In genomic region chr4:4269856-4270255, GRCh38 we compare ENCODE assay signal across 11 cellular contexts. TPM values are rescaled to one million over a fixed set of nuclear protein-coding genes. Genes with fewer than 3 reads are reported as not detected.
DNase-seq lines count a peak whose midpoint lies in the region; ATAC-seq and TF ChIP-seq lines count a peak whose summit lies in the region.
"Had no signal": no experiment of that assay in that cellular context is flagged by ENCODE, and none has a peak within 500 bp of the region (broad histone marks: within the 10 kb centered on the region; RNA-seq: fewer than 3 reads in every experiment).

No MANE protein-coding gene starts in this region.

- H3K4me1 Mint-ChIP-seq in activated CD4-positive, alpha-beta memory T cell treated with anti-CD3 and anti-CD28 coated beads, Interleukin-2, amount 10 ng/mL, durations not matched to agents 7 days and 5 days = peaks cover 42% of the 10 kb centered on the region
- peaks cover 7% of the 10 kb centered on the region for H3K4me1 Mint-ChIP-seq in activated T-helper 2 cell treated with anti-CD3 and anti-CD28 coated beads, Interferon-gamma antibody, Interleukin-2, Interleukin-4, amounts not matched to agents 10 μg/mL and 5 μg/mL and 100 μg/mL, durations not matched to agents 14 hours and 24 hours and 36 hours (ENCODE audit: low read depth)

- peak overlapping the region; percentile 70 for H3K4me3 Mint-ChIP-seq in activated CD4-positive, alpha-beta memory T cell treated with anti-CD3 and anti-CD28 coated beads, Interleukin-2, amount 10 ng/mL, durations not matched to agents 7 days and 5 days
- no peak overlapping the region for H3K4me3 Mint-ChIP-seq in activated T-helper 2 cell treated with anti-CD3 and anti-CD28 coated beads, Interferon-gamma antibody, Interleukin-2, Interleukin-4, amounts not matched to agents 10 μg/mL and 5 μg/mL and 100 μg/mL, durations not matched to agents 14 hours and 24 hours and 36 hours (ENCODE audit: low read depth)

- peak overlapping the region; percentile 99 for H3K27ac Mint-ChIP-seq in activated CD4-positive, alpha-beta memory T cell treated with anti-CD3 and anti-CD28 coated beads, Interleukin-2, amount 10 ng/mL, durations not matched to agents 7 days and 5 days
- no peak overlapping the region for H3K27ac Mint-ChIP-seq in activated T-helper 2 cell treated with anti-CD3 and anti-CD28 coated beads, Interferon-gamma antibody, Interleukin-2, Interleukin-4, amounts not matched to agents 10 μg/mL and 5 μg/mL and 100 μg/mL, durations not matched to agents 14 hours and 24 hours and 36 hours

- TF ChIP-seq CTCF in fibroblast of mammary gland (conservative IDR thresholded peaks at IDR 0.05; ENCODE audit: control insufficient read depth, insufficient read depth, low read depth, low read length) = no peak

- no peaks in the 10 kb centered on the region for H3K9me3 Mint-ChIP-seq in activated CD4-positive, alpha-beta memory T cell treated with anti-CD3 and anti-CD28 coated beads, Interleukin-2, amount 10 ng/mL, durations not matched to agents 7 days and 5 days
- no peaks in the 10 kb centered on the region for H3K9me3 Mint-ChIP-seq in activated T-helper 2 cell treated with anti-CD3 and anti-CD28 coated beads, Interferon-gamma antibody, Interleukin-2, Interleukin-4, amounts not matched to agents 10 μg/mL and 5 μg/mL and 100 μg/mL, durations not matched to agents 14 hours and 24 hours and 36 hours

- peaks cover 70% of the 10 kb centered on the region for H3K36me3 Mint-ChIP-seq in activated CD4-positive, alpha-beta memory T cell treated with anti-CD3 and anti-CD28 coated beads, Interleukin-2, amount 10 ng/mL, durations not matched to agents 7 days and 5 days (ENCODE audit: low read depth)
- H3K36me3 Mint-ChIP-seq in activated T-helper 2 cell treated with anti-CD3 and anti-CD28 coated beads, Interferon-gamma antibody, Interleukin-2, Interleukin-4, amounts not matched to agents 10 μg/mL and 5 μg/mL and 100 μg/mL, durations not matched to agents 14 hours and 24 hours and 36 hours (ENCODE audit: low read depth) = peaks cover 52% of the 10 kb centered on the region

- POLR2A ChIA-PET in activated CD4-positive, alpha-beta memory T cell treated with anti-CD3 and anti-CD28 coated beads, Interleukin-2, amount 10 ng/mL, durations not matched to agents 7 days and 5 days (lab: Charles Lee) = interaction anchor here (0.8 to 7.1 kb wide), 5 partner anchors 10 to 161 kb away, joined by 3 to 57 read pairs (median 11); partner anchors contain the start of genes LYAR, TMEM128 and ZBTB49

- ATAC-seq in HG03432 (IDR thresholded peaks at IDR 0.05; ENCODE audit: unreplicated experiment) (no peak), GM21576 (IDR thresholded peaks at IDR 0.05; ENCODE audit: unreplicated experiment) (no peak)

- DNase-seq in stimulated activated naive CD4-positive, alpha-beta T cell treated with Interleukin-2 at 50 U/mL for 16 hours (lab: John Stamatoyannopoulos, UW) = peak; percentile 7
- no peak for DNase-seq in stimulated activated naive CD4-positive, alpha-beta T cell (lab: John Stamatoyannopoulos, UW)
- peak; percentile 56 for DNase-seq in activated CD4-positive, alpha-beta memory T cell treated with anti-CD3 and anti-CD28 coated beads, Interleukin-2, amount 10 ng/mL, durations not matched to agents 7 days and 5 days
- DNase-seq in fibroblast of mammary gland (ENCODE audit: low read depth) (peak; percentile 31), HuH-7.5 (ENCODE audit: low spot score) (no peak)
- no peak for DNase-seq in activated T-helper 2 cell treated with anti-CD3 and anti-CD28 coated beads, Interferon-gamma antibody, Interleukin-2, Interleukin-4, amounts not matched to agents 10 μg/mL and 5 μg/mL and 100 μg/mL, durations not matched to agents 14 hours and 24 hours and 36 hours (ENCODE audit: low spot score)
- DNase-seq: MM.1S had no signal

- CTCF ChIA-PET in activated CD4-positive, alpha-beta memory T cell treated with anti-CD3 and anti-CD28 coated beads, Interleukin-2, amount 10 ng/mL, durations not matched to agents 7 days and 5 days (lab: Charles Lee) = interaction anchor here (0.8 to 2.9 kb wide), 4 partner anchors 10 to 23 kb away, joined by 3 to 29 read pairs (median 4); no protein-coding TSS in a partner anchor

- intact Hi-C loops in activated T-helper 2 cell treated with anti-CD3 and anti-CD28 coated beads, Interferon-gamma antibody, Interleukin-2, Interleukin-4, amounts not matched to agents 10 μg/mL and 5 μg/mL and 100 μg/mL, durations not matched to agents 14 hours and 24 hours and 36 hours (cut with micrococcal nuclease) = no loop called here

- H3K27me3 Mint-ChIP-seq in activated CD4-positive, alpha-beta memory T cell treated with anti-CD3 and anti-CD28 coated beads, Interleukin-2, amount 10 ng/mL, durations not matched to agents 7 days and 5 days = no peaks in the 10 kb centered on the region
- no peaks in the 10 kb centered on the region for H3K27me3 Mint-ChIP-seq in activated T-helper 2 cell treated with anti-CD3 and anti-CD28 coated beads, Interferon-gamma antibody, Interleukin-2, Interleukin-4, amounts not matched to agents 10 μg/mL and 5 μg/mL and 100 μg/mL, durations not matched to agents 14 hours and 24 hours and 36 hours (ENCODE audit: low read depth)

- no peak overlapping the region for H3K4me3 ChIP-seq in fibroblast of mammary gland (ENCODE audit: control insufficient read depth, low read depth, low read length)
- H3K4me3 ChIP-seq: BLaER1 treated with 17β-estradiol and CSF1 and Interleukin-3, amounts not matched to agents 10 nM and 100 nM had no signal

RNA-seq across cellular contexts. Expression of gene LYAR, which starts 20.1 kb away (rescaled TPM):
- 10 to 100 TPM; 47.4 to 49.8 TPM for total RNA-seq in activated CD4-positive, alpha-beta memory T cell treated with anti-CD3 and anti-CD28 coated beads, Interleukin-2, amount 10 ng/mL, durations not matched to agents 7 days and 5 days
- 61.6 and 61.7 TPM in 2 replicates for total RNA-seq in activated T-helper 2 cell treated with anti-CD3 and anti-CD28 coated beads, Interferon-gamma antibody, Interleukin-2, Interleukin-4, amounts not matched to agents 10 μg/mL and 5 μg/mL and 100 μg/mL, durations not matched to agents 14 hours and 24 hours and 36 hours

RNA-seq across cellular contexts. Expression of gene ZBTB49, which starts 20.2 kb away (rescaled TPM):
- total RNA-seq in activated CD4-positive, alpha-beta memory T cell treated with anti-CD3 and anti-CD28 coated beads, Interleukin-2, amount 10 ng/mL, durations not matched to agents 7 days and 5 days = 1 to 10 TPM; 6.6 to 7.4 TPM
- total RNA-seq in activated T-helper 2 cell treated with anti-CD3 and anti-CD28 coated beads, Interferon-gamma antibody, Interleukin-2, Interleukin-4, amounts not matched to agents 10 μg/mL and 5 μg/mL and 100 μg/mL, durations not matched to agents 14 hours and 24 hours and 36 hours = 6.7 and 8.3 TPM in 2 replicates

RNA-seq across cellular contexts. Expression of gene TMEM128, which starts 21.8 kb away (rescaled TPM):
- total RNA-seq in activated CD4-positive, alpha-beta memory T cell treated with anti-CD3 and anti-CD28 coated beads, Interleukin-2, amount 10 ng/mL, durations not matched to agents 7 days and 5 days = 10 to 100 TPM; 15.2 to 16.0 TPM
- total RNA-seq in activated T-helper 2 cell treated with anti-CD3 and anti-CD28 coated beads, Interferon-gamma antibody, Interleukin-2, Interleukin-4, amounts not matched to agents 10 μg/mL and 5 μg/mL and 100 μg/mL, durations not matched to agents 14 hours and 24 hours and 36 hours = 17.6 and 18.5 TPM in 2 replicates

RNA-seq across cellular contexts. Expression of gene OTOP1, which starts 43.1 kb away (rescaled TPM):
- not detected for total RNA-seq in activated CD4-positive, alpha-beta memory T cell treated with anti-CD3 and anti-CD28 coated beads, Interleukin-2, amount 10 ng/mL, durations not matched to agents 7 days and 5 days
- not detected in 2 replicates for total RNA-seq in activated T-helper 2 cell treated with anti-CD3 and anti-CD28 coated beads, Interferon-gamma antibody, Interleukin-2, Interleukin-4, amounts not matched to agents 10 μg/mL and 5 μg/mL and 100 μg/mL, durations not matched to agents 14 hours and 24 hours and 36 hours
- total RNA-seq: mesenteric fat pad had no signal

Comparison
In these comparisons a context has a peak if more than half of its experiments do, and no peak if none do; other contexts are left out.
1. DNase-seq: peak in stimulated activated naive CD4-positive, alpha-beta T cell treated with Interleukin-2 at 50 U/mL for 16 hours (single experiment), activated CD4-positive, alpha-beta memory T cell treated with anti-CD3 and anti-CD28 coated beads, Interleukin-2, amount 10 ng/mL, durations not matched to agents 7 days and 5 days (single experiment) and fibroblast of mammary gland (single experiment); none in stimulated activated naive CD4-positive, alpha-beta T cell (0 of 6), HuH-7.5 (single experiment) and activated T-helper 2 cell treated with anti-CD3 and anti-CD28 coated beads, Interferon-gamma antibody, Interleukin-2, Interleukin-4, amounts not matched to agents 10 μg/mL and 5 μg/mL and 100 μg/mL, durations not matched to agents 14 hours and 24 hours and 36 hours (single experiment).